Comparison of ENCODE assay signal across 23 cellular contexts in the genomic region with DNA sequence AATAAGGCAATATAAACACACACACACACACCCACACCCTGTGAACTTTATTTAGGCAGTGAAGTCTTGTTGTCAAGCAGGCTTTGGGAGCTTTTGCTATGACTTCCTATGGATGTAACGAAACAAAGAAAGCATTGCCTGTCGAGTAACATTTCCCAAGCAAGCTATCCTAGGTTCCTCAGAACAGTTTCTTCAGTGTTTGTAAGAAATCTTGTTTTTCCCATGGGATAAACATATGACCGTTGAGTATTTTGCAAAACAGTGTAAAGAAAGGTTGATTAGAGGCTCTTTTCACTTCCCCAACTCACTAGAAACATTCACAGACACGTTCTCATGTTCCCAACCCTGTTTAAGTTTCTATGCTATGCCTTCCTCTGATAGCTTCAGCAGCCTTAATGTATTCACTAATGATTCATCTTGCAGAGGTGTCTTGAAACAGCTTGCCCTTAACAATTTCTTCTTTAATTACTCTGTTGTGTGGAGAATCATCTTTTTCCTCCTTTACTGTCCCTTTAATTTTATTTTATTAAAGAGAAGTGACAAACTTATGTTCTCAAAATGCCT.
A peak's percentile ranks its signal among the peaks of the same experiment; 100 is the strongest.
DNase-seq lines count a peak whose midpoint lies in the region; ATAC-seq lines count a peak whose summit lies in the region.
"Had no signal": no experiment of that assay in that cellular context is flagged by ENCODE, and none has a peak within 500 bp of the region (broad histone marks: within the 10 kb centered on the region; RNA-seq: fewer than 3 reads in every experiment).

No MANE protein-coding gene starts in this region.

- H4K5ac ChIP-seq in mesendoderm (ENCODE audit: low read length), result no peak overlapping the region

- H2BK15ac ChIP-seq in mesendoderm (replicated peaks; ENCODE audit: low read depth), result no peak overlapping the region

- H3K4me1 ChIP-seq in mesendoderm (ENCODE audit: control insufficient read depth, low read depth, low read length), result no peaks in the 10 kb centered on the region
- H3K4me1 ChIP-seq: HAP-1 had no signal

- H2AK5ac ChIP-seq in mesendoderm (ENCODE audit: low read length), result no peak overlapping the region

- H3K27ac ChIP-seq in mesendoderm (ENCODE audit: low read depth, low read length), result no peak overlapping the region
- H3K27ac ChIP-seq: C4-2B, GM23248 had no signal

- no peak overlapping the region for H3K4ac ChIP-seq in mesendoderm (ENCODE audit: low read depth, low read length)

- no peak overlapping the region for H4K8ac ChIP-seq in mesendoderm (ENCODE audit: low read depth, low read length)

- H3K56ac ChIP-seq in mesendoderm (ENCODE audit: low read length), result no peak overlapping the region

- no CpG with 5 or more reads among the region's 4 CpGs for WGBS in mesendoderm (ENCODE audit: extremely low coverage, insufficient coverage, low lambda C conversion rate)

- H3K4me2 ChIP-seq in mesendoderm (ENCODE audit: low read length), result no peak overlapping the region

- H3K23ac ChIP-seq in mesendoderm (ENCODE audit: low read length), result no peak overlapping the region

- H2BK120ac ChIP-seq in mesendoderm (ENCODE audit: low read depth, low read length), result no peak overlapping the region

- no peak overlapping the region for H3K4me3 ChIP-seq in mesendoderm (ENCODE audit: low read length)
- H3K4me3 ChIP-seq: GM23248, HAP-1, K562 had no signal

- DNase-seq in COLO829 (ENCODE audit: low spot score) (peak; percentile 8), SK-MEL-5 (ENCODE audit: low read depth, low spot score) (peak; percentile 92), mesendoderm (peak; percentile 0), anterior cingulate cortex (lab: John Stamatoyannopoulos, UW) (no peak), Ammon's horn (ENCODE audit: low spot score) (no peak)
- DNase-seq in activated CD8-positive, alpha-beta memory T cell treated with anti-CD3 and anti-CD28 coated beads for 24 hours, result no peak
- DNase-seq: AML-193, DMS53, GF-D8, GM23248, NCI-H1105, NCI-H146, NCI-H2029 treated with DMSO at 0.1 percent for 48 hours, NCI-H226, NCI-H510A treated with DMSO at 0.1 percent for 48 hours, NCI-H748 treated with DMSO at 0.1 percent for 48 hours had no signal

- no peak overlapping the region for H2BK5ac ChIP-seq in mesendoderm (ENCODE audit: low read length)

- no peak overlapping the region for H3K18ac ChIP-seq in mesendoderm (ENCODE audit: low read length)

- H3K79me2 ChIP-seq in mesendoderm (ENCODE audit: control insufficient read depth, insufficient read depth, low read length), result no peaks in the 10 kb centered on the region

- no peaks in the 10 kb centered on the region for H3K27me3 ChIP-seq in mesendoderm (ENCODE audit: insufficient read depth, low read length, poor library complexity)

- in situ Hi-C loops in SK-MEL-5 (cut with HindIII; ENCODE audit: low pct_unique_long_range_greater_than_20kb, low sequenced_read_pairs), result no loop called here

- no peaks in the 10 kb centered on the region for H3K36me3 ChIP-seq in mesendoderm (ENCODE audit: control insufficient read depth, insufficient read depth, low read length)
- H3K36me3 ChIP-seq: HAP-1 had no signal

- H3K79me1 ChIP-seq in mesendoderm (ENCODE audit: low read length), result no peaks in the 10 kb centered on the region

- H3K9ac ChIP-seq in mesendoderm (ENCODE audit: low read length), result no peak overlapping the region
- H3K9ac ChIP-seq: GM23248 had no signal

- peak; percentile 86 for ATAC-seq in GM18868 (IDR thresholded peaks at IDR 0.05; ENCODE audit: unreplicated experiment)
- ATAC-seq in esophagus mucosa, result no peak
- ATAC-seq: HepG2, K562, Right ventricle myocardium inferior had no signal

Comparison
In these comparisons a context has a peak if more than half of its experiments do, and no peak if none do; other contexts are left out.
1. DNase-seq: peak in COLO829 (single experiment), SK-MEL-5 (single experiment) and mesendoderm (single experiment); none in activated CD8-positive, alpha-beta memory T cell treated with anti-CD3 and anti-CD28 coated beads for 24 hours (single experiment), anterior cingulate cortex (0 of 58) and Ammon's horn (single experiment).